1 cellular context compared by ENCODE assay signal in the genomic region with DNA sequence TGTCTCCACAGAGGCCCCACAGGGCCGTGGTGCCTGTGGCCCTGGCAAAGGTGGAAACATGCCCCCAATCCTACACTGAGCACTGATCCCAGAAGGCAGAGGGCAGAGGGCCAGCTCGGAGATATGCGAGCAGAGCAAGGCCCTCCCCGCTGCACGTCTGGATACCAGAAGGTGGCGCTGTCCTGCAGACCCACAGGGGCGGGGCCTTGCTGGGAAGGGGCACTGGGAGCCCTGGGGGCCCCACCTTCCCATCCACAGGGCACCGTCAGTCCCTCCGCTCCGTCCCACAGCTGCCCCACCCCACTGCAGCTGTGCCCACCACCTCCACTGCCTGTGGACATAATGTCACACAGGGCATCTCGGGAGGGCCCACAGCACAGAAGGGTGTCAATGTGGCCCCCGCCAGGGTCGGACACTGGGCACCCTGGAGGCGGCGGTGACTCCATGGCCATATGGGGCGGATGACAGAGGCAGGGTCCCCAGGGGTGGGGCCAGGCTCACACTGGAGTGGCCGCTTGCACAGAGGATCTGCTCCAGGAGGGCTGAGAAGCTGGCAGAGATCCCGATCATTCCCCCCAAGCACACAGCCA.
TF ChIP-seq lines count a peak whose summit lies in the region.

No MANE protein-coding gene starts in this region.

TF ChIP-seq in HepG2, 621 proteins besides CTCF, POLR2A, EP300 and RAD21 (continued from another document and continues in another):
- TF ChIP-seq, protein P1, sequence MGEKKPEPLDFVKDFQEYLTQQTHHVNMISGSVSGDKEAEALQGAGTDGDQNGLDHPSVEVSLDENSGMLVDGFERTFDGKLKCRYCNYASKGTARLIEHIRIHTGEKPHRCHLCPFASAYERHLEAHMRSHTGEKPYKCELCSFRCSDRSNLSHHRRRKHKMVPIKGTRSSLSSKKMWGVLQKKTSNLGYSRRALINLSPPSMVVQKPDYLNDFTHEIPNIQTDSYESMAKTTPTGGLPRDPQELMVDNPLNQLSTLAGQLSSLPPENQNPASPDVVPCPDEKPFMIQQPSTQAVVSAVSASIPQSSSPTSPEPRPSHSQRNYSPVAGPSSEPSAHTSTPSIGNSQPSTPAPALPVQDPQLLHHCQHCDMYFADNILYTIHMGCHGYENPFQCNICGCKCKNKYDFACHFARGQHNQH (CRISPR knock-in tag; IDR thresholded peaks at IDR 0.05): peak; percentile 77; the same call in 1 of the 2 replicates
- TF ChIP-seq, protein P2, sequence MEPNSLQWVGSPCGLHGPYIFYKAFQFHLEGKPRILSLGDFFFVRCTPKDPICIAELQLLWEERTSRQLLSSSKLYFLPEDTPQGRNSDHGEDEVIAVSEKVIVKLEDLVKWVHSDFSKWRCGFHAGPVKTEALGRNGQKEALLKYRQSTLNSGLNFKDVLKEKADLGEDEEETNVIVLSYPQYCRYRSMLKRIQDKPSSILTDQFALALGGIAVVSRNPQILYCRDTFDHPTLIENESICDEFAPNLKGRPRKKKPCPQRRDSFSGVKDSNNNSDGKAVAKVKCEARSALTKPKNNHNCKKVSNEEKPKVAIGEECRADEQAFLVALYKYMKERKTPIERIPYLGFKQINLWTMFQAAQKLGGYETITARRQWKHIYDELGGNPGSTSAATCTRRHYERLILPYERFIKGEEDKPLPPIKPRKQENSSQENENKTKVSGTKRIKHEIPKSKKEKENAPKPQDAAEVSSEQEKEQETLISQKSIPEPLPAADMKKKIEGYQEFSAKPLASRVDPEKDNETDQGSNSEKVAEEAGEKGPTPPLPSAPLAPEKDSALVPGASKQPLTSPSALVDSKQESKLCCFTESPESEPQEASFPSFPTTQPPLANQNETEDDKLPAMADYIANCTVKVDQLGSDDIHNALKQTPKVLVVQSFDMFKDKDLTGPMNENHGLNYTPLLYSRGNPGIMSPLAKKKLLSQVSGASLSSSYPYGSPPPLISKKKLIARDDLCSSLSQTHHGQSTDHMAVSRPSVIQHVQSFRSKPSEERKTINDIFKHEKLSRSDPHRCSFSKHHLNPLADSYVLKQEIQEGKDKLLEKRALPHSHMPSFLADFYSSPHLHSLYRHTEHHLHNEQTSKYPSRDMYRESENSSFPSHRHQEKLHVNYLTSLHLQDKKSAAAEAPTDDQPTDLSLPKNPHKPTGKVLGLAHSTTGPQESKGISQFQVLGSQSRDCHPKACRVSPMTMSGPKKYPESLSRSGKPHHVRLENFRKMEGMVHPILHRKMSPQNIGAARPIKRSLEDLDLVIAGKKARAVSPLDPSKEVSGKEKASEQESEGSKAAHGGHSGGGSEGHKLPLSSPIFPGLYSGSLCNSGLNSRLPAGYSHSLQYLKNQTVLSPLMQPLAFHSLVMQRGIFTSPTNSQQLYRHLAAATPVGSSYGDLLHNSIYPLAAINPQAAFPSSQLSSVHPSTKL (CRISPR knock-in tag; IDR thresholded peaks at IDR 0.05): peak; percentile 41; the same call in 1 of the 2 replicates
- TF ChIP-seq GTF3A (CRISPR knock-in tag; conservative IDR thresholded peaks at IDR 0.05) (no peak), KDM5B (CRISPR knock-in tag; IDR thresholded peaks at IDR 0.05; ENCODE audit: borderline replicate concordance) (peak; percentile 38; the same call in 1 of the 2 replicates), ZNF12 (CRISPR knock-in tag; IDR thresholded peaks at IDR 0.05) (no peak), GATAD1 (CRISPR knock-in tag; IDR thresholded peaks at IDR 0.05) (peak; percentile 48; the same call in 1 of the 2 replicates), ELF3 (CRISPR knock-in tag; IDR thresholded peaks at IDR 0.05) (peak; percentile 31; the same call in 1 of the 2 replicates), NFRKB (IDR thresholded peaks at IDR 0.05) (no peak), ZSCAN31 (CRISPR knock-in tag; IDR thresholded peaks at IDR 0.05; ENCODE audit: low read depth) (0 out of 2 replicates have a peak, but pooled peaks have one; percentile 51), ZNF878 (CRISPR knock-in tag; IDR thresholded peaks at IDR 0.05) (no peak), SMAD1 (CRISPR knock-in tag; IDR thresholded peaks at IDR 0.05; ENCODE audit: borderline replicate concordance, low read depth) (no peak), CBFB (CRISPR knock-in tag; IDR thresholded peaks at IDR 0.05) (0 out of 2 replicates have a peak, but pooled peaks have one; percentile 32), BHLHE40 (IDR thresholded peaks at IDR 0.05; ENCODE audit: low read length) (peak; percentile 6; the same call in 1 of the 2 replicates), NFE2L1 (CRISPR knock-in tag; IDR thresholded peaks at IDR 0.05; ENCODE audit: borderline replicate concordance) (no peak), ZNF562 (CRISPR knock-in tag; IDR thresholded peaks at IDR 0.05; ENCODE audit: borderline replicate concordance) (no peak), CHCHD3 (CRISPR knock-in tag; IDR thresholded peaks at IDR 0.05) (no peak), RFX3 (CRISPR knock-in tag; IDR thresholded peaks at IDR 0.05) (no peak), SYNCRIP (IDR thresholded peaks at IDR 0.05; ENCODE audit: insufficient read depth, low read depth, low read length) (no peak), SP5 (CRISPR knock-in tag; IDR thresholded peaks at IDR 0.05; ENCODE audit: borderline replicate concordance, low read depth) (peak; percentile 73), ZNF543 (CRISPR knock-in tag; IDR thresholded peaks at IDR 0.05) (no peak), U2AF1 (optimal IDR thresholded peaks at IDR 0.05; ENCODE audit: low read depth, low read length) (no peak), ZNF17 (CRISPR knock-in tag; IDR thresholded peaks at IDR 0.05) (no peak), JUND (CRISPR knock-in tag; IDR thresholded peaks at IDR 0.05) (no peak), SIX4 (CRISPR knock-in tag; IDR thresholded peaks at IDR 0.05) (no peak), MXD4 (CRISPR knock-in tag; IDR thresholded peaks at IDR 0.05) (0 out of 2 replicates have a peak, but pooled peaks have one; percentile 59), POLR2G (IDR thresholded peaks at IDR 0.05; ENCODE audit: low read depth, low read length) (no peak), SALL2 (CRISPR knock-in tag; IDR thresholded peaks at IDR 0.05) (no peak), ZMYM3 (CRISPR knock-in tag; IDR thresholded peaks at IDR 0.05) (no peak; the same call in 1 of the 2 replicates), ZNF557 (CRISPR knock-in tag; IDR thresholded peaks at IDR 0.05) (no peak), MTA1 (CRISPR knock-in tag; IDR thresholded peaks at IDR 0.05; ENCODE audit: borderline replicate concordance) (no peak), ERF (CRISPR knock-in tag; IDR thresholded peaks at IDR 0.05) (peak; percentile 66; the same call in 1 of the 2 replicates), ZNF761 (CRISPR knock-in tag; conservative IDR thresholded peaks at IDR 0.05) (no peak), NONO (IDR thresholded peaks at IDR 0.05) (no peak), NONO (CRISPR knock-in tag; conservative IDR thresholded peaks at IDR 0.05) (0 out of 2 replicates have a peak, but pooled peaks have one; percentile 48), HNRNPUL1 (IDR thresholded peaks at IDR 0.05; ENCODE audit: low read depth, low read length) (no peak), ZSCAN9 (CRISPR knock-in tag; IDR thresholded peaks at IDR 0.05; ENCODE audit: borderline replicate concordance) (0 out of 2 replicates have a peak, but pooled peaks have one; percentile 4)
- TF ChIP-seq, protein P3, sequence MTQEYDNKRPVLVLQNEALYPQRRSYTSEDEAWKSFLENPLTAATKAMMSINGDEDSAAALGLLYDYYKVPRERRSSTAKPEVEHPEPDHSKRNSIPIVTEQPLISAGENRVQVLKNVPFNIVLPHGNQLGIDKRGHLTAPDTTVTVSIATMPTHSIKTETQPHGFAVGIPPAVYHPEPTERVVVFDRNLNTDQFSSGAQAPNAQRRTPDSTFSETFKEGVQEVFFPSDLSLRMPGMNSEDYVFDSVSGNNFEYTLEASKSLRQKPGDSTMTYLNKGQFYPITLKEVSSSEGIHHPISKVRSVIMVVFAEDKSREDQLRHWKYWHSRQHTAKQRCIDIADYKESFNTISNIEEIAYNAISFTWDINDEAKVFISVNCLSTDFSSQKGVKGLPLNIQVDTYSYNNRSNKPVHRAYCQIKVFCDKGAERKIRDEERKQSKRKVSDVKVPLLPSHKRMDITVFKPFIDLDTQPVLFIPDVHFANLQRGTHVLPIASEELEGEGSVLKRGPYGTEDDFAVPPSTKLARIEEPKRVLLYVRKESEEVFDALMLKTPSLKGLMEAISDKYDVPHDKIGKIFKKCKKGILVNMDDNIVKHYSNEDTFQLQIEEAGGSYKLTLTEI (CRISPR knock-in tag; conservative IDR thresholded peaks at IDR 0.05): no peak
- TF ChIP-seq, protein P4, sequence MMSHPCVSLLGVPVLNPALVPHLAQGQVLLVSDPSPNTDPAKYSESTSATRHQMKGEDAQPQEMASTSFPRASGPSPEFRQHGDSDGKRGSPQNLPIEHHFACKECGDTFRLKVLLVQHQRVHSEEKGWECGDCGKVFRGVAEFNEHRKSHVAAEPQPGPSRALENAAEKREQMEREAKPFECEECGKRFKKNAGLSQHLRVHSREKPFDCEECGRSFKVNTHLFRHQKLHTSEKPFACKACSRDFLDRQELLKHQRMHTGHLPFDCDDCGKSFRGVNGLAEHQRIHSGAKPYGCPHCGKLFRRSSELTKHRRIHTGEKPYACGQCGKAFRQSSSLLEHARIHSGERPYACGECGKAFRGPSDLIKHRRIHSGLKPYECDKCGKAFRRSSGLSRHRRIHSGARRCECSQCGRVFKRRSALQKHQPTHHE (CRISPR knock-in tag; IDR thresholded peaks at IDR 0.05; ENCODE audit: borderline replicate concordance): no peak; the same call in 1 of the 2 replicates
- TF ChIP-seq, protein P5, sequence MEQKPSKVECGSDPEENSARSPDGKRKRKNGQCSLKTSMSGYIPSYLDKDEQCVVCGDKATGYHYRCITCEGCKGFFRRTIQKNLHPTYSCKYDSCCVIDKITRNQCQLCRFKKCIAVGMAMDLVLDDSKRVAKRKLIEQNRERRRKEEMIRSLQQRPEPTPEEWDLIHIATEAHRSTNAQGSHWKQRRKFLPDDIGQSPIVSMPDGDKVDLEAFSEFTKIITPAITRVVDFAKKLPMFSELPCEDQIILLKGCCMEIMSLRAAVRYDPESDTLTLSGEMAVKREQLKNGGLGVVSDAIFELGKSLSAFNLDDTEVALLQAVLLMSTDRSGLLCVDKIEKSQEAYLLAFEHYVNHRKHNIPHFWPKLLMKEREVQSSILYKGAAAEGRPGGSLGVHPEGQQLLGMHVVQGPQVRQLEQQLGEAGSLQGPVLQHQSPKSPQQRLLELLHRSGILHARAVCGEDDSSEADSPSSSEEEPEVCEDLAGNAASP (CRISPR knock-in tag; IDR thresholded peaks at IDR 0.05; ENCODE audit: borderline replicate concordance): no peak
- TF ChIP-seq, protein P6, sequence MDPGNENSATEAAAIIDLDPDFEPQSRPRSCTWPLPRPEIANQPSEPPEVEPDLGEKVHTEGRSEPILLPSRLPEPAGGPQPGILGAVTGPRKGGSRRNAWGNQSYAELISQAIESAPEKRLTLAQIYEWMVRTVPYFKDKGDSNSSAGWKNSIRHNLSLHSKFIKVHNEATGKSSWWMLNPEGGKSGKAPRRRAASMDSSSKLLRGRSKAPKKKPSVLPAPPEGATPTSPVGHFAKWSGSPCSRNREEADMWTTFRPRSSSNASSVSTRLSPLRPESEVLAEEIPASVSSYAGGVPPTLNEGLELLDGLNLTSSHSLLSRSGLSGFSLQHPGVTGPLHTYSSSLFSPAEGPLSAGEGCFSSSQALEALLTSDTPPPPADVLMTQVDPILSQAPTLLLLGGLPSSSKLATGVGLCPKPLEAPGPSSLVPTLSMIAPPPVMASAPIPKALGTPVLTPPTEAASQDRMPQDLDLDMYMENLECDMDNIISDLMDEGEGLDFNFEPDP (CRISPR knock-in tag; conservative IDR thresholded peaks at IDR 0.05): no peak
- TF ChIP-seq, protein P7, sequence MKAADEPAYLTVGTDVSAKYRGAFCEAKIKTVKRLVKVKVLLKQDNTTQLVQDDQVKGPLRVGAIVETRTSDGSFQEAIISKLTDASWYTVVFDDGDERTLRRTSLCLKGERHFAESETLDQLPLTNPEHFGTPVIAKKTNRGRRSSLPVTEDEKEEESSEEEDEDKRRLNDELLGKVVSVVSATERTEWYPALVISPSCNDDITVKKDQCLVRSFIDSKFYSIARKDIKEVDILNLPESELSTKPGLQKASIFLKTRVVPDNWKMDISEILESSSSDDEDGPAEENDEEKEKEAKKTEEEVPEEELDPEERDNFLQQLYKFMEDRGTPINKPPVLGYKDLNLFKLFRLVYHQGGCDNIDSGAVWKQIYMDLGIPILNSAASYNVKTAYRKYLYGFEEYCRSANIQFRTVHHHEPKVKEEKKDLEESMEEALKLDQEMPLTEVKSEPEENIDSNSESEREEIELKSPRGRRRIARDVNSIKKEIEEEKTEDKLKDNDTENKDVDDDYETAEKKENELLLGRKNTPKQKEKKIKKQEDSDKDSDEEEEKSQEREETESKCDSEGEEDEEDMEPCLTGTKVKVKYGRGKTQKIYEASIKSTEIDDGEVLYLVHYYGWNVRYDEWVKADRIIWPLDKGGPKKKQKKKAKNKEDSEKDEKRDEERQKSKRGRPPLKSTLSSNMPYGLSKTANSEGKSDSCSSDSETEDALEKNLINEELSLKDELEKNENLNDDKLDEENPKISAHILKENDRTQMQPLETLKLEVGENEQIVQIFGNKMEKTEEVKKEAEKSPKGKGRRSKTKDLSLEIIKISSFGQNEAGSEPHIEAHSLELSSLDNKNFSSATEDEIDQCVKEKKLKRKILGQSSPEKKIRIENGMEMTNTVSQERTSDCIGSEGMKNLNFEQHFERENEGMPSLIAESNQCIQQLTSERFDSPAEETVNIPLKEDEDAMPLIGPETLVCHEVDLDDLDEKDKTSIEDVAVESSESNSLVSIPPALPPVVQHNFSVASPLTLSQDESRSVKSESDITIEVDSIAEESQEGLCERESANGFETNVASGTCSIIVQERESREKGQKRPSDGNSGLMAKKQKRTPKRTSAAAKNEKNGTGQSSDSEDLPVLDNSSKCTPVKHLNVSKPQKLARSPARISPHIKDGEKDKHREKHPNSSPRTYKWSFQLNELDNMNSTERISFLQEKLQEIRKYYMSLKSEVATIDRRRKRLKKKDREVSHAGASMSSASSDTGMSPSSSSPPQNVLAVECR (CRISPR knock-in tag; IDR thresholded peaks at IDR 0.05; ENCODE audit: borderline replicate concordance): peak; percentile 19; the same call in 1 of the 2 replicates
- TF ChIP-seq, protein P8, sequence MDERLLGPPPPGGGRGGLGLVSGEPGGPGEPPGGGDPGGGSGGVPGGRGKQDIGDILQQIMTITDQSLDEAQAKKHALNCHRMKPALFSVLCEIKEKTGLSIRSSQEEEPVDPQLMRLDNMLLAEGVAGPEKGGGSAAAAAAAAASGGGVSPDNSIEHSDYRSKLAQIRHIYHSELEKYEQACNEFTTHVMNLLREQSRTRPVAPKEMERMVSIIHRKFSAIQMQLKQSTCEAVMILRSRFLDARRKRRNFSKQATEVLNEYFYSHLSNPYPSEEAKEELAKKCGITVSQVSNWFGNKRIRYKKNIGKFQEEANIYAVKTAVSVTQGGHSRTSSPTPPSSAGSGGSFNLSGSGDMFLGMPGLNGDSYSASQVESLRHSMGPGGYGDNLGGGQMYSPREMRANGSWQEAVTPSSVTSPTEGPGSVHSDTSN (CRISPR knock-in tag; IDR thresholded peaks at IDR 0.05): 0 out of 2 replicates have a peak, but pooled peaks have one; percentile 12
- TF ChIP-seq, protein P9, sequence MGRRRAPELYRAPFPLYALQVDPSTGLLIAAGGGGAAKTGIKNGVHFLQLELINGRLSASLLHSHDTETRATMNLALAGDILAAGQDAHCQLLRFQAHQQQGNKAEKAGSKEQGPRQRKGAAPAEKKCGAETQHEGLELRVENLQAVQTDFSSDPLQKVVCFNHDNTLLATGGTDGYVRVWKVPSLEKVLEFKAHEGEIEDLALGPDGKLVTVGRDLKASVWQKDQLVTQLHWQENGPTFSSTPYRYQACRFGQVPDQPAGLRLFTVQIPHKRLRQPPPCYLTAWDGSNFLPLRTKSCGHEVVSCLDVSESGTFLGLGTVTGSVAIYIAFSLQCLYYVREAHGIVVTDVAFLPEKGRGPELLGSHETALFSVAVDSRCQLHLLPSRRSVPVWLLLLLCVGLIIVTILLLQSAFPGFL (CRISPR knock-in tag; IDR thresholded peaks at IDR 0.05): no peak
